In the genomic region with DNA sequence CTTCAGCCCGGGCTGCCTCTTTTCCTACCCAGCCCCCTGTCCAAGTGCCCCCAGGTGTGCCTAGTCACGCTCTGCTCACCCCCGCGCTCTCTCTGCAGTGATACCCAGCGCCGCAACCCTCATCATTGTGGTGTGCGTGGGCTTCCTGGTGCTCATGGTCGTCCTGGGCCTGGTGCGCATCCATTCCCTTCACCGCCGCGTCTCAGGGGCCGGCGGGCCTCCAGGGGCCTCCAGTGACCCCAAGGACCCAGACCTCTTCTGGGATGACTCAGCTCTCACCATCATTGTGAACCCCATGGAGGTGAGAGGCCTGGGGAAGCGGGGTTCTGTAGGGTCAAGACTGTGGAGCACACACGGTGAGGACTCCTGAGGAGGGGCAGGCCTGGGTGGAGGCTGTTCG, we compare ENCODE assay signal across 21 cellular contexts. TPM values are rescaled to one million over a fixed set of nuclear protein-coding genes. Genes with fewer than 3 reads are reported as not detected.
"Had no signal": no experiment of that assay in that cellular context is flagged by ENCODE, and none has a peak within 500 bp of the region (broad histone marks: within the 10 kb centered on the region; RNA-seq: fewer than 3 reads in every experiment).

No MANE protein-coding gene starts in this region.

- H3K4me1 Mint-ChIP-seq: activated CD8-positive, alpha-beta memory T cell treated with anti-CD3 and anti-CD28 coated beads, Interleukin-2, amount 10 ng/mL, durations not matched to agents 7 days and 5 days had no signal

- H3K36me3 Mint-ChIP-seq: activated naive CD8-positive, alpha-beta T cell had no signal

- H3K9me3 Mint-ChIP-seq: activated T-cell treated with anti-CD3 and anti-CD28 coated beads, Interleukin-2, amount 50 U/mL, for 24 hours; activated T-helper 1 cell treated with anti-CD3 and anti-CD28 coated beads, Interleukin-12 subunit alpha, Interleukin-12 subunit beta, Interleukin-2, Interleukin-4 antibody, amounts not matched to agents 30 ng/mL and 10 ng/mL and 1 ng/mL, durations not matched to agents 14 hours and 24 hours and 36 hours; T-helper 1 cell treated with Interleukin-12 subunit alpha and Interleukin-12 subunit beta and Interleukin-4 antibody, amounts not matched to agents 30 μg/mL and 1 μg/mL, for 36 hours had no signal

- ATAC-seq: activated CD4-positive, CD25-positive, alpha-beta regulatory T cell treated with anti-CD3 and anti-CD28 coated beads, Interleukin-2, amount 50 U/mL, for 24 hours; activated CD8-positive, alpha-beta memory T cell treated with anti-CD3 and anti-CD28 coated beads, Interleukin-2, amount 10 ng/mL, durations not matched to agents 7 days and 5 days; PC-3 had no signal

- H3K27me3 ChIP-seq: adrenal gland, breast epithelium, MG63 had no signal

- H3K27ac ChIP-seq: breast epithelium had no signal

- H3K4me1 ChIP-seq: adrenal gland had no signal

- H3K27ac Mint-ChIP-seq: activated CD8-positive, alpha-beta memory T cell treated with anti-CD3 and anti-CD28 coated beads, Interleukin-2, amount 10 ng/mL, durations not matched to agents 7 days and 5 days; activated naive CD8-positive, alpha-beta T cell; activated T-cell treated with anti-CD3 and anti-CD28 coated beads, Interleukin-2, amount 50 U/mL, for 24 hours; activated T-helper 1 cell treated with anti-CD3 and anti-CD28 coated beads, Interleukin-12 subunit alpha, Interleukin-12 subunit beta, Interleukin-2, Interleukin-4 antibody, amounts not matched to agents 30 ng/mL and 10 ng/mL and 1 ng/mL, durations not matched to agents 14 hours and 24 hours and 36 hours; T-helper 1 cell treated with Interleukin-12 subunit alpha and Interleukin-12 subunit beta and Interleukin-4 antibody, amounts not matched to agents 30 μg/mL and 1 μg/mL, for 36 hours had no signal

- DNase-seq: activated CD4-positive, alpha-beta T cell treated with anti-CD3 and anti-CD28 coated beads for 4 hours; activated CD8-positive, alpha-beta memory T cell treated with anti-CD3 and anti-CD28 coated beads, Interleukin-2, amount 10 ng/mL, durations not matched to agents 7 days and 5 days; activated effector memory CD4-positive, alpha-beta T cell treated with Interleukin-2 at 50 U/mL for 16 hours; activated naive CD4-positive, alpha-beta T cell; activated T-cell treated with anti-CD3 and anti-CD28 coated beads, Interleukin-2, amount 50 U/mL, for 24 hours; MG63; NCI-H1105 treated with DMSO at 0.1 percent for 48 hours; NCI-H1436 treated with DMSO at 0.1 percent for 48 hours; NCI-H187; NCI-H2081; NCI-H510A treated with DMSO at 0.1 percent for 48 hours; NCI-H69; PC-3; SHP77 treated with DMSO at 0.1 percent for 48 hours had no signal

- H3K36me3 ChIP-seq: breast epithelium, MG63 had no signal

- H3K9me3 ChIP-seq: adrenal gland, breast epithelium, MG63 had no signal

- H3K4me3 Mint-ChIP-seq: activated CD8-positive, alpha-beta memory T cell treated with anti-CD3 and anti-CD28 coated beads, Interleukin-2, amount 10 ng/mL, durations not matched to agents 7 days and 5 days; activated naive CD8-positive, alpha-beta T cell; activated T-cell treated with anti-CD3 and anti-CD28 coated beads, Interleukin-2, amount 50 U/mL, for 24 hours; activated T-helper 1 cell treated with anti-CD3 and anti-CD28 coated beads, Interleukin-12 subunit alpha, Interleukin-12 subunit beta, Interleukin-2, Interleukin-4 antibody, amounts not matched to agents 30 ng/mL and 10 ng/mL and 1 ng/mL, durations not matched to agents 14 hours and 24 hours and 36 hours; T-helper 1 cell treated with Interleukin-12 subunit alpha and Interleukin-12 subunit beta and Interleukin-4 antibody, amounts not matched to agents 30 μg/mL and 1 μg/mL, for 36 hours had no signal

- H3K27me3 Mint-ChIP-seq: activated naive CD8-positive, alpha-beta T cell had no signal

- H3K4me3 ChIP-seq: adrenal gland, breast epithelium, MG63 had no signal

RNA-seq across cellular contexts. Expression of a gene that starts 28.7 kb away (rescaled TPM):
- total RNA-seq: activated T-helper 1 cell treated with anti-CD3 and anti-CD28 coated beads, Interleukin-12 subunit alpha, Interleukin-12 subunit beta, Interleukin-2, Interleukin-4 antibody, amounts not matched to agents 30 ng/mL and 10 ng/mL and 1 ng/mL, durations not matched to agents 14 hours and 24 hours and 36 hours; PC-3; SK-MEL-5 had no signal
